17 cellular contexts compared by ENCODE assay signal in genomic region chr11:114057605-114058004, GRCh38. TPM values are rescaled to one million over a fixed set of nuclear protein-coding genes. Genes with fewer than 3 reads are reported as not detected.
DNase-seq lines count a peak whose midpoint lies in the region; ATAC-seq and TF ChIP-seq lines count a peak whose summit lies in the region.
"Had no signal": no experiment of that assay in that cellular context is flagged by ENCODE, and none has a peak within 500 bp of the region (broad histone marks: within the 10 kb centered on the region; RNA-seq: fewer than 3 reads in every experiment).

No MANE protein-coding gene starts in this region.

- H3K9ac ChIP-seq in H9 (ENCODE audit: extremely low read depth, insufficient read length, low read length) = no peak overlapping the region

- no peak overlapping the region for H3K18ac ChIP-seq in H9 (ENCODE audit: insufficient read length, low read depth, low read length)

- H3K79me2 ChIP-seq in H9 (ENCODE audit: insufficient read depth, low read length) = no peaks in the 10 kb centered on the region

- TF ChIP-seq POLR2A in GM18505 (IDR thresholded peaks at IDR 0.05; ENCODE audit: borderline replicate concordance, extremely low read depth, insufficient read depth, insufficient read length) = no peak

- no peak overlapping the region for H2AFZ ChIP-seq in H9 (ENCODE audit: low read length)
- H2AFZ ChIP-seq: PC-9 had no signal

- no peak overlapping the region for H3K4me3 ChIP-seq in naive thymus-derived CD4-positive, alpha-beta T cell (ENCODE audit: low read length)
- H3K4me3 ChIP-seq in thoracic aorta = peak overlapping the region; percentile 97
- H3K4me3 ChIP-seq: cardiac muscle cell, PC-9, SK-N-MC had no signal

- no peaks in the 10 kb centered on the region for H3K79me1 ChIP-seq in H9 (ENCODE audit: insufficient read depth, low read depth, low read length, poor library complexity, severe bottlenecking)

- H3K4me1 Mint-ChIP-seq in H9 (peaks cover 18 to 33% of the 10 kb centered on the region in 2 experiments), WTC11 (peaks cover 23% of the 10 kb centered on the region)
- H3K4me1 Mint-ChIP-seq in naive thymus-derived CD4-positive, alpha-beta T cell = peaks cover 0 to 10% (median 7%) of the 10 kb centered on the region in 7 donors

- H3K36me3 ChIP-seq in naive thymus-derived CD4-positive, alpha-beta T cell (ENCODE audit: control insufficient read depth in 2 of 3, insufficient read depth in 3 of 3, low read length in 3 of 3) = no peaks in the 10 kb centered on the region
- H3K36me3 ChIP-seq in thoracic aorta = peaks cover 3% of the 10 kb centered on the region
- H3K36me3 ChIP-seq: cardiac muscle cell had no signal

- H3K9me3 ChIP-seq in H9 (ENCODE audit: control insufficient read depth, low read depth, low read length) (no peaks in the 10 kb centered on the region), thoracic aorta (no peaks in the 10 kb centered on the region)
- no peaks in the 10 kb centered on the region for H3K9me3 ChIP-seq in naive thymus-derived CD4-positive, alpha-beta T cell (ENCODE audit: control insufficient read depth in 2 of 3, low read length in 3 of 3)

- H3K56ac ChIP-seq in H9 (ENCODE audit: insufficient read length, low read depth, low read length) = no peak overlapping the region

- H2AK5ac ChIP-seq in H9 (ENCODE audit: insufficient read length, low read length) = no peak overlapping the region

- H3K4me3 Mint-ChIP-seq in H9 (peak overlapping the region in 1 of 2 experiments; percentile 80; a peak in 1 of 5 replicates), WTC11 (peak overlapping the region; percentile 74)
- H3K4me3 Mint-ChIP-seq in naive thymus-derived CD4-positive, alpha-beta T cell = peak overlapping the region in 7 of 10 donors; percentile 26 to 94 (median 56)
- H3K4me3 Mint-ChIP-seq: activated CD4-positive, alpha-beta T cell treated with anti-CD3 and anti-CD28 coated beads, Interleukin-2, amount 10 ng/mL, durations not matched to agents 7 days and 5 days had no signal

- no peak overlapping the region for H3K23ac ChIP-seq in H9 (ENCODE audit: insufficient read length, low read depth, low read length)

- ATAC-seq in WTC11 (no peak), thoracic aorta (ENCODE audit: insufficient number of reproducible peaks, low FRiP score, low read depth) (no peak), GM18505 (IDR thresholded peaks at IDR 0.05; ENCODE audit: unreplicated experiment) (no peak)
- ATAC-seq in naive thymus-derived CD4-positive, alpha-beta T cell = no peak
- no peak for ATAC-seq in activated naive CD4-positive, alpha-beta T cell treated with anti-CD3 and anti-CD28 coated beads, Interleukin-2, amount 50 U/mL, for 72 hours

- H2BK120ac ChIP-seq in H9 (ENCODE audit: low read depth, low read length, poor library complexity, severe bottlenecking) = no peak overlapping the region

- H2BK12ac ChIP-seq in H9 (ENCODE audit: insufficient read length, low read depth, low read length) = no peak overlapping the region

- H3K14ac ChIP-seq in H9 (ENCODE audit: insufficient read depth, low read length) = no peak overlapping the region

- H4K91ac ChIP-seq in H9 (ENCODE audit: insufficient read length, low read depth, low read length) = no peak overlapping the region

- H3K27ac ChIP-seq in H9 (ENCODE audit: insufficient read length, low read depth, low read length) = no peak overlapping the region
- no peak overlapping the region for H3K27ac ChIP-seq in naive thymus-derived CD4-positive, alpha-beta T cell (ENCODE audit: low read depth, low read length)
- H3K27ac ChIP-seq in thoracic aorta = peak overlapping the region; percentile 75 to 83
- H3K27ac ChIP-seq: cardiac muscle cell, PC-9, SK-N-MC had no signal

- H3K4ac ChIP-seq in H9 (ENCODE audit: low read depth, low read length) = no peak overlapping the region

- no peak overlapping the region for H2BK5ac ChIP-seq in H9 (ENCODE audit: insufficient read length, low read length)

- H4K8ac ChIP-seq in H9 (replicated peaks; ENCODE audit: insufficient read length, low read depth, low read length) = no peak overlapping the region

- H3K4me1 ChIP-seq in H9 (ENCODE audit: insufficient read depth, low read length) (no peaks in the 10 kb centered on the region), thoracic aorta (ENCODE audit: control insufficient read depth in 1 of 2, low read depth in 2 of 2) (peaks cover 9 to 20% of the 10 kb centered on the region in 2 donors)
- H3K4me1 ChIP-seq in naive thymus-derived CD4-positive, alpha-beta T cell (ENCODE audit: control insufficient read depth in 2 of 2, insufficient read depth in 2 of 2, low read length in 2 of 2) = peaks cover 0 to 10% of the 10 kb centered on the region in 2 donors

- no peaks in the 10 kb centered on the region for H4K20me1 ChIP-seq in H9 (ENCODE audit: control insufficient read depth, insufficient read depth, insufficient read length)

- intact Hi-C loops in naive thymus-derived CD4-positive, alpha-beta T cell (cut with micrococcal nuclease) = loop anchor here (5.0 to 10.0 kb wide), 4 partner anchors 45 to 345 kb away; partner anchors contain the start of genes C11orf71 (in 1 of the 2) and RBM7 (in 1 of the 2)

- no peak overlapping the region for H2BK15ac ChIP-seq in H9 (ENCODE audit: low read depth, low read length)

- no peak overlapping the region for H2BK20ac ChIP-seq in H9 (ENCODE audit: low read depth, low read length, poor library complexity, severe bottlenecking)

- H3T11ph ChIP-seq in H9 (ENCODE audit: low read length) = no peak overlapping the region

- WGBS in H9 (ENCODE audit: extremely low coverage, insufficient read length, low lambda C conversion rate) = no CpG with 5 or more reads among the region's 1 CpG

- DNase-seq in H9 (no peak), WTC11 (ENCODE audit: low spot score) (no peak), thoracic aorta (ENCODE audit: low spot score) (no peak), hippocampal formation (lab: John Stamatoyannopoulos, UW) (no peak)
- no peak for DNase-seq in naive thymus-derived CD4-positive, alpha-beta T cell
- DNase-seq in activated naive CD4-positive, alpha-beta T cell treated with anti-CD3 and anti-CD28 coated beads, Interleukin-2, amount 50 U/mL, for 72 hours (ENCODE audit: low spot score in 2 of 2) = no peak
- DNase-seq: activated CD4-positive, alpha-beta T cell treated with anti-CD3 and anti-CD28 coated beads, Interleukin-2, amount 10 ng/mL, durations not matched to agents 7 days and 5 days; effector CD8-positive, alpha-beta T cell; hypothalamus; IMR-90; NCI-H1930; PC-9 had no signal

- peaks cover 93% of the 10 kb centered on the region for H3K27me3 Mint-ChIP-seq in H9 (ENCODE audit: low read depth)
- H3K27me3 Mint-ChIP-seq in WTC11 (ENCODE audit: low read depth) = peaks cover 84% of the 10 kb centered on the region
- peaks cover 20 to 82% (median 24%) of the 10 kb centered on the region in 5 donors for H3K27me3 Mint-ChIP-seq in naive thymus-derived CD4-positive, alpha-beta T cell

- TF ChIP-seq CTCF in H9 (conservative IDR thresholded peaks at IDR 0.05) (no peak), WTC11 (IDR thresholded peaks at IDR 0.05) (no peak), thoracic aorta (IDR thresholded peaks at IDR 0.05) (no peak)

- H3K4me2 ChIP-seq in H9 (ENCODE audit: insufficient read depth, insufficient read length, low read length) = peak overlapping the region; percentile 62
- H3K4me2 ChIP-seq: PC-9 had no signal

- no peak overlapping the region for H3K27ac Mint-ChIP-seq in H9
- no peak overlapping the region for H3K27ac Mint-ChIP-seq in WTC11
- no peak overlapping the region for H3K27ac Mint-ChIP-seq in naive thymus-derived CD4-positive, alpha-beta T cell
- H3K27ac Mint-ChIP-seq in activated naive CD4-positive, alpha-beta T cell treated with anti-CD3 and anti-CD28 coated beads, Interleukin-2, amount 50 U/mL, for 72 hours = no peak overlapping the region
- H3K27ac Mint-ChIP-seq: activated CD4-positive, alpha-beta T cell treated with anti-CD3 and anti-CD28 coated beads, Interleukin-2, amount 10 ng/mL, durations not matched to agents 7 days and 5 days had no signal

- H3K9me3 Mint-ChIP-seq in H9 (no peaks in the 10 kb centered on the region), WTC11 (no peaks in the 10 kb centered on the region)
- H3K9me3 Mint-ChIP-seq in naive thymus-derived CD4-positive, alpha-beta T cell = no peaks in the 10 kb centered on the region
- H3K9me3 Mint-ChIP-seq in activated naive CD4-positive, alpha-beta T cell treated with anti-CD3 and anti-CD28 coated beads, Interleukin-2, amount 50 U/mL, for 72 hours = no peaks in the 10 kb centered on the region
- H3K9me3 Mint-ChIP-seq: activated CD4-positive, alpha-beta T cell treated with anti-CD3 and anti-CD28 coated beads, Interleukin-2, amount 10 ng/mL, durations not matched to agents 7 days and 5 days had no signal

- POLR2A ChIA-PET in WTC11 (lab: Charles Lee) = no interaction called here
- POLR2A ChIA-PET in naive thymus-derived CD4-positive, alpha-beta T cell (lab: Charles Lee) = interaction anchor here (0.5 to 1.0 kb wide), 5 partner anchors 15 to 131 kb away, joined by 3 read pairs; no protein-coding TSS in a partner anchor

- CTCF ChIA-PET in WTC11 (lab: Charles Lee) = interaction anchor here (0.6 to 4.0 kb wide), 10 partner anchors 15 to 203 kb away, joined by 3 to 29 read pairs (median 4); no protein-coding TSS in a partner anchor
- CTCF ChIA-PET in naive thymus-derived CD4-positive, alpha-beta T cell (lab: Charles Lee) = interaction anchor here (1.2 kb wide), 1 partner anchor 135 kb away, joined by 3 read pairs; no protein-coding TSS in a partner anchor

- H4K5ac ChIP-seq in H9 (ENCODE audit: insufficient read length, low read depth, low read length) = no peak overlapping the region

- H3K36me3 Mint-ChIP-seq in H9 (ENCODE audit: insufficient read depth in 1 of 3, low read depth in 3 of 3) (no peaks in the 10 kb centered on the region), WTC11 (no peaks in the 10 kb centered on the region)
- peaks cover 0 to 1% (median 0%) of the 10 kb centered on the region in 5 donors for H3K36me3 Mint-ChIP-seq in naive thymus-derived CD4-positive, alpha-beta T cell
- H3K36me3 Mint-ChIP-seq in activated naive CD4-positive, alpha-beta T cell treated with anti-CD3 and anti-CD28 coated beads, Interleukin-2, amount 50 U/mL, for 72 hours = no peaks in the 10 kb centered on the region

- H3K27me3 ChIP-seq in H9 (ENCODE audit: insufficient read depth, low read length) = peaks cover 57% of the 10 kb centered on the region
- no peaks in the 10 kb centered on the region for H3K27me3 ChIP-seq in naive thymus-derived CD4-positive, alpha-beta T cell (ENCODE audit: control insufficient read depth in 2 of 2, insufficient read depth in 2 of 2, low read length in 2 of 2)
- H3K27me3 ChIP-seq in thoracic aorta (replicated peaks; ENCODE audit: insufficient read depth) = no peaks in the 10 kb centered on the region

- peaks cover 17% of the 10 kb centered on the region for H3K23me2 ChIP-seq in H9 (ENCODE audit: insufficient read length, low read depth, low read length, poor library complexity, severe bottlenecking)

RNA-seq across cellular contexts. Expression of gene ZBTB16, which starts 1.9 kb away (rescaled TPM):
- not detected in 2 replicates for total RNA-seq in H9 (2021)
- 0.34 to 0.57 TPM (median 0.55 TPM) in 3 replicates for total RNA-seq in WTC11 (2021)
- 10 to 100 TPM in 2 of 5 experiments, 1 to 10 TPM in 3; 3.0 to 22.1 (median 7.2) TPM for total RNA-seq in naive thymus-derived CD4-positive, alpha-beta T cell
- polyA plus RNA-seq in naive thymus-derived CD4-positive, alpha-beta T cell = 10 to 100 TPM in 1 of 2 donors, 1 to 10 TPM in 1; 3.0 to 15.4 TPM
- total RNA-seq in thoracic aorta = 100 to 1,000 TPM; 314 to 545 TPM
- 1 to 10 TPM in 1 of 2 donors, under 1 TPM in 1; 0.99 to 3.1 TPM for total RNA-seq in activated naive CD4-positive, alpha-beta T cell treated with anti-CD3 and anti-CD28 coated beads, Interleukin-2, amount 50 U/mL, for 72 hours
- total RNA-seq: fibroblast of lung, IMR-90 had no signal
- polyA plus RNA-seq: BJ, fibroblast of lung, IMR-90 had no signal

Comparison
In these comparisons a context has a peak if more than half of its experiments do, and no peak if none do; other contexts are left out.
1. H3K27ac ChIP-seq: peak in thoracic aorta (2 of 2); none in H9 (single experiment) and naive thymus-derived CD4-positive, alpha-beta T cell (single experiment).
2. RNA of gene ZBTB16, which starts 1.9 kb away (total RNA-seq): 314 to 545 TPM in thoracic aorta; 3.0 to 22.1 TPM in naive thymus-derived CD4-positive, alpha-beta T cell, 0.99 to 3.1 TPM in activated naive CD4-positive, alpha-beta T cell treated with anti-CD3 and anti-CD28 coated beads, Interleukin-2, amount 50 U/mL, for 72 hours, 0.34 to 0.57 TPM in WTC11 and not detected in H9; every median in the first group is over 10 times any median in the second.